ENCODE assay signal across 11 cellular contexts in genomic region chr16:58236831-58237230, GRCh38. TPM values are rescaled to one million over a fixed set of nuclear protein-coding genes. Genes with fewer than 3 reads are reported as not detected.
A peak's percentile ranks its signal among the peaks of the same experiment; 100 is the strongest.
DNase-seq lines count a peak whose midpoint lies in the region; ATAC-seq, FAIRE-seq and TF ChIP-seq lines count a peak whose summit lies in the region.
"Had no signal": no experiment of that assay in that cellular context is flagged by ENCODE, and none has a peak within 500 bp of the region (broad histone marks: within the 10 kb centered on the region; RNA-seq: fewer than 3 reads in every experiment).

No MANE protein-coding gene starts in this region.

- dilution Hi-C loops in mammary epithelial cell (cut with HindIII; ENCODE audit: low sequenced_read_pairs), result no loop called here

- H3K36me3 Mint-ChIP-seq in naive thymus-derived CD8-positive, alpha-beta T cell, result no peaks in the 10 kb centered on the region

- no peak overlapping the region for H3K27ac ChIP-seq in mammary epithelial cell (ENCODE audit: insufficient read depth, low read depth, low read length)
- H3K27ac ChIP-seq: uterus had no signal

- peak overlapping the region in 3 of 10 donors; percentile 13 to 68 (median 40) for H3K27ac Mint-ChIP-seq in naive thymus-derived CD8-positive, alpha-beta T cell

- no peaks in the 10 kb centered on the region for H4K20me1 ChIP-seq in mammary epithelial cell (ENCODE audit: insufficient read depth, low read length)

- no peak for TF ChIP-seq POLR2A in erythroblast (IDR thresholded peaks at IDR 0.05; ENCODE audit: low read length)

- no peak overlapping the region for H3K4me2 ChIP-seq in mammary epithelial cell (ENCODE audit: insufficient read depth, low read depth, low read length)

- no peak overlapping the region for H3K4me3 ChIP-seq in mammary epithelial cell (replicated peaks in 1 of 3; ENCODE audit: insufficient read depth in 1 of 3, low read depth in 2 of 3, low read length in 3 of 3)

- POLR2A ChIA-PET in naive thymus-derived CD8-positive, alpha-beta T cell (lab: Charles Lee), result no interaction called here

- ATAC-seq in GM18907 (IDR thresholded peaks at IDR 0.05; ENCODE audit: unreplicated experiment) (peak; percentile 11), HG02588 (IDR thresholded peaks at IDR 0.05; ENCODE audit: unreplicated experiment) (no peak)
- no peak for ATAC-seq in naive thymus-derived CD8-positive, alpha-beta T cell

- H3K9me3 ChIP-seq in mammary epithelial cell (replicated peaks; ENCODE audit: insufficient read depth, low read length), result no peaks in the 10 kb centered on the region
- H3K9me3 ChIP-seq: HAP-1, uterus had no signal

- peaks cover 22 to 47% (median 24%) of the 10 kb centered on the region in 5 donors for H3K27me3 Mint-ChIP-seq in naive thymus-derived CD8-positive, alpha-beta T cell

- BruUV-seq in mammary epithelial cell (replicated peaks; lab: Mats Ljungman, UMichigan), result no TSS peak

- no peak for DNase-seq in HTR-8/SVneo (ENCODE audit: insufficient read length, low spot score)
- DNase-seq in mammary epithelial cell, result no peak
- no peak for DNase-seq in naive thymus-derived CD8-positive, alpha-beta T cell
- DNase-seq in GM19240 (ENCODE audit: insufficient read length, low spot score), result no peak
- no peak for DNase-seq in erythroblast (lab: John Stamatoyannopoulos, UW)
- DNase-seq: NCI-H187 treated with DMSO at 0.1 percent for 48 hours had no signal

- peaks cover 11 to 18% (median 12%) of the 10 kb centered on the region in 4 donors for H3K4me1 Mint-ChIP-seq in naive thymus-derived CD8-positive, alpha-beta T cell

- in situ Hi-C loops in mammary epithelial cell (cut with MboI; ENCODE audit: low sequenced_read_pairs in 2 of 2), result no loop called here

- no peak overlapping the region for H3K9ac ChIP-seq in mammary epithelial cell (ENCODE audit: insufficient read depth, low read length)

- H3K27me3 ChIP-seq in mammary epithelial cell (ENCODE audit: insufficient read depth, low read length), result peaks cover 4% of the 10 kb centered on the region

- no peaks in the 10 kb centered on the region for H3K9me3 Mint-ChIP-seq in naive thymus-derived CD8-positive, alpha-beta T cell

- TF ChIP-seq CTCF in mammary epithelial cell (conservative IDR thresholded peaks at IDR 0.05 in 1 of 2, IDR thresholded peaks at IDR 0.05 in 1 of 2; ENCODE audit: extremely low read depth in 1 of 2, insufficient read depth in 1 of 2, low read depth in 1 of 2, low read length in 2 of 2), result no peak

- peak; percentile 51 for FAIRE-seq in HTR-8/SVneo (lab: Jason Lieb, UNC)

- CTCF ChIA-PET in mammary epithelial cell (lab: Charles Lee; ENCODE audit: low non-redundant PET), result no interaction called here

- H2AFZ ChIP-seq in mammary epithelial cell (ENCODE audit: low read depth, low read length), result peak overlapping the region; percentile 98

- WGBS in mammary epithelial cell (ENCODE audit: low coverage, missing lambda C conversion rate), result 36% methylated on average over 4 of the region's 5 CpGs

- no peaks in the 10 kb centered on the region for H3K36me3 ChIP-seq in mammary epithelial cell (ENCODE audit: insufficient read depth, low read length)
- H3K36me3 ChIP-seq: HAP-1, uterus had no signal

- no peaks in the 10 kb centered on the region for H3K79me2 ChIP-seq in mammary epithelial cell (ENCODE audit: insufficient read depth, low read length)

- intact Hi-C loops in mammary epithelial cell (cut with micrococcal nuclease), result loop anchor here (5.0 kb wide), 2 partner anchors 40 to 45 kb away; partner anchors contain the start of gene CSNK2A2

- H3K4me1 ChIP-seq in mammary epithelial cell (ENCODE audit: insufficient read depth, low read length), result peaks cover 4% of the 10 kb centered on the region
- H3K4me1 ChIP-seq: uterus had no signal

- peak overlapping the region in 9 of 10 donors; percentile 80 to 91 (median 86) for H3K4me3 Mint-ChIP-seq in naive thymus-derived CD8-positive, alpha-beta T cell

RNA-seq across cellular contexts. Expression of gene CSNK2A2, which starts 38.9 kb away (rescaled TPM):
- total RNA-seq in mammary epithelial cell, result 10 to 100 TPM; 29.3 to 79.7 TPM
- polyA plus RNA-seq in mammary epithelial cell, result 41.3 TPM
- polyA minus RNA-seq in mammary epithelial cell, result 127 TPM
- 10 to 100 TPM; 62.9 to 65.8 TPM for total RNA-seq in naive thymus-derived CD8-positive, alpha-beta T cell
- 10 to 100 TPM in 2 of 3 donors, 1 to 10 TPM in 1; 3.5 to 12.5 (median 11.4) TPM for polyA plus RNA-seq in naive thymus-derived CD8-positive, alpha-beta T cell

RNA-seq across cellular contexts. Expression of gene PRSS54, which starts 58.0 kb away (rescaled TPM):
- not detected for total RNA-seq in mammary epithelial cell
- polyA plus RNA-seq in mammary epithelial cell, result not detected
- polyA minus RNA-seq in mammary epithelial cell, result not detected
- not detected for total RNA-seq in naive thymus-derived CD8-positive, alpha-beta T cell
- polyA plus RNA-seq in naive thymus-derived CD8-positive, alpha-beta T cell, result not detected
- total RNA-seq: RPMI7951, uterus had no signal
